ENCODE assay signal across 1 cellular context in genomic region chr17:74770498-74771318, GRCh38.
TF ChIP-seq lines count a peak whose summit lies in the region.

No MANE protein-coding gene starts in this region.

TF ChIP-seq in HepG2, 621 proteins besides CTCF, POLR2A, EP300 and RAD21 (continued from another document):
- TF ChIP-seq ZNF646 (CRISPR knock-in tag; IDR thresholded peaks at IDR 0.05): no peak
- TF ChIP-seq ELF3 (CRISPR knock-in tag; IDR thresholded peaks at IDR 0.05): peak; percentile 69
- TF ChIP-seq IKZF4 (CRISPR knock-in tag; IDR thresholded peaks at IDR 0.05; ENCODE audit: borderline replicate concordance, low read depth, not compliant biosample characterization): no peak
- no peak for TF ChIP-seq ZFAT (CRISPR knock-in tag; conservative IDR thresholded peaks at IDR 0.05)
- no peak for TF ChIP-seq PAWR (CRISPR knock-in tag; IDR thresholded peaks at IDR 0.05; ENCODE audit: borderline replicate concordance)
- TF ChIP-seq MTF1 (CRISPR knock-in tag; IDR thresholded peaks at IDR 0.05): no peak
- no peak; the same call in 1 of the 2 replicates for TF ChIP-seq ZKSCAN5 (CRISPR knock-in tag; IDR thresholded peaks at IDR 0.05)
- no peak for TF ChIP-seq TIGD3 (CRISPR knock-in tag; IDR thresholded peaks at IDR 0.05; ENCODE audit: borderline replicate concordance)
- TF ChIP-seq ZNF12 (CRISPR knock-in tag; IDR thresholded peaks at IDR 0.05): no peak
- no peak for TF ChIP-seq ZNF18 (CRISPR knock-in tag; IDR thresholded peaks at IDR 0.05; ENCODE audit: insufficient replicate concordance)
- TF ChIP-seq TFE3 (CRISPR knock-in tag; IDR thresholded peaks at IDR 0.05): no peak; the same call in 1 of the 2 replicates
- no peak for TF ChIP-seq CHD2 (IDR thresholded peaks at IDR 0.05; ENCODE audit: low read depth, low read length)
- no peak for TF ChIP-seq GPN1 (CRISPR knock-in tag; IDR thresholded peaks at IDR 0.05; ENCODE audit: borderline replicate concordance)
- no peak for TF ChIP-seq GPBP1L1 (CRISPR knock-in tag; IDR thresholded peaks at IDR 0.05)
- no peak for TF ChIP-seq CREBL2 (CRISPR knock-in tag; IDR thresholded peaks at IDR 0.05; ENCODE audit: borderline replicate concordance)
- TF ChIP-seq ZNF275 (CRISPR knock-in tag; IDR thresholded peaks at IDR 0.05; ENCODE audit: borderline replicate concordance): no peak
- peak; percentile 44; the same call in 1 of the 2 replicates for TF ChIP-seq MAX (IDR thresholded peaks at IDR 0.05)
- TF ChIP-seq GMEB1 (CRISPR knock-in tag; IDR thresholded peaks at IDR 0.05; ENCODE audit: borderline replicate concordance): peak; percentile 57; the same call in 1 of the 2 replicates
- peak; percentile 66; the same call in 1 of the 2 replicates for TF ChIP-seq ZMAT3 (CRISPR knock-in tag; conservative IDR thresholded peaks at IDR 0.05)
- TF ChIP-seq ZNF383 (CRISPR knock-in tag; IDR thresholded peaks at IDR 0.05; ENCODE audit: borderline replicate concordance): no peak
- TF ChIP-seq ZNF225 (CRISPR knock-in tag; IDR thresholded peaks at IDR 0.05): peak; percentile 32; the same call in 1 of the 2 replicates
- no peak; the same call in 1 of the 2 replicates for TF ChIP-seq MEIS1 (CRISPR knock-in tag; IDR thresholded peaks at IDR 0.05; ENCODE audit: borderline replicate concordance)
- TF ChIP-seq MEIS2 (CRISPR knock-in tag; IDR thresholded peaks at IDR 0.05): no peak
- TF ChIP-seq HOXA5 (CRISPR knock-in tag; IDR thresholded peaks at IDR 0.05): no peak
- no peak; the same call in 1 of the 2 replicates for TF ChIP-seq ZNF430 (CRISPR knock-in tag; IDR thresholded peaks at IDR 0.05)
- no peak for TF ChIP-seq POGZ (CRISPR knock-in tag; IDR thresholded peaks at IDR 0.05)
- TF ChIP-seq STAT5B (CRISPR knock-in tag; IDR thresholded peaks at IDR 0.05): no peak
- no peak for TF ChIP-seq TSC22D2 (CRISPR knock-in tag; IDR thresholded peaks at IDR 0.05; ENCODE audit: borderline replicate concordance)
- TF ChIP-seq NR1H2 (CRISPR knock-in tag; IDR thresholded peaks at IDR 0.05; ENCODE audit: borderline replicate concordance, low read depth): no peak
- TF ChIP-seq KLF6 (CRISPR knock-in tag; IDR thresholded peaks at IDR 0.05): peak; percentile 34; the same call in 1 of the 2 replicates
- TF ChIP-seq GZF1 (CRISPR knock-in tag; IDR thresholded peaks at IDR 0.05): 0 out of 2 replicates have a peak, but pooled peaks have one; percentile 26
- TF ChIP-seq ZNF780A (CRISPR knock-in tag; IDR thresholded peaks at IDR 0.05): no peak
TF ChIP-seq in HepG2: peak in this region for 209.
